20 cellular contexts compared by ENCODE assay signal in genomic region chr1:179300112-179300511, GRCh38. TPM values are rescaled to one million over a fixed set of nuclear protein-coding genes. Genes with fewer than 3 reads are reported as not detected.
A peak's percentile ranks its signal among the peaks of the same experiment; 100 is the strongest.
DNase-seq lines count a peak whose midpoint lies in the region; ATAC-seq, FAIRE-seq and TF ChIP-seq lines count a peak whose summit lies in the region.
"Had no signal": no experiment of that assay in that cellular context is flagged by ENCODE, and none has a peak within 500 bp of the region (broad histone marks: within the 10 kb centered on the region; RNA-seq: fewer than 3 reads in every experiment).

No MANE protein-coding gene starts in this region.

- intact Hi-C loops in activated CD4-positive, alpha-beta T cell treated with anti-CD3 and anti-CD28 coated beads, Interleukin-2, amount 10 ng/mL, durations not matched to agents 24 days and 14 days (cut with micrococcal nuclease), result no loop called here
- intact Hi-C loops in activated T-helper 2 cell treated with anti-CD3 and anti-CD28 coated beads, Interferon-gamma antibody, Interleukin-2, Interleukin-4, amounts not matched to agents 10 μg/mL and 5 μg/mL and 100 μg/mL, durations not matched to agents 14 hours and 24 hours and 36 hours (cut with micrococcal nuclease), result no loop called here

- POLR2A ChIA-PET in naive thymus-derived CD8-positive, alpha-beta T cell (lab: Charles Lee), result no interaction called here

- H3K9me3 Mint-ChIP-seq in activated CD4-positive, alpha-beta T cell treated with anti-CD3 and anti-CD28 coated beads, Interleukin-2, amount 10 ng/mL, durations not matched to agents 24 days and 14 days, result no peaks in the 10 kb centered on the region
- no peaks in the 10 kb centered on the region for H3K9me3 Mint-ChIP-seq in activated T-helper 2 cell treated with anti-CD3 and anti-CD28 coated beads, Interferon-gamma antibody, Interleukin-2, Interleukin-4, amounts not matched to agents 10 μg/mL and 5 μg/mL and 100 μg/mL, durations not matched to agents 14 hours and 24 hours and 36 hours
- no peaks in the 10 kb centered on the region for H3K9me3 Mint-ChIP-seq in naive thymus-derived CD8-positive, alpha-beta T cell

- ATAC-seq in naive thymus-derived CD8-positive, alpha-beta T cell, result no peak
- ATAC-seq: A549, foreskin keratinocyte had no signal

- no peak for TF ChIP-seq POLR2A in GM12891 (IDR thresholded peaks at IDR 0.05; ENCODE audit: low read depth, low read length)

- H3K4me1 Mint-ChIP-seq in activated CD4-positive, alpha-beta T cell treated with anti-CD3 and anti-CD28 coated beads, Interleukin-2, amount 10 ng/mL, durations not matched to agents 24 days and 14 days, result peaks cover 46% of the 10 kb centered on the region
- H3K4me1 Mint-ChIP-seq in activated T-helper 2 cell treated with anti-CD3 and anti-CD28 coated beads, Interferon-gamma antibody, Interleukin-2, Interleukin-4, amounts not matched to agents 10 μg/mL and 5 μg/mL and 100 μg/mL, durations not matched to agents 14 hours and 24 hours and 36 hours (ENCODE audit: low read depth), result peaks cover 51% of the 10 kb centered on the region
- H3K4me1 Mint-ChIP-seq in naive thymus-derived CD8-positive, alpha-beta T cell, result peaks cover 36 to 86% (median 78%) of the 10 kb centered on the region in 4 donors

- peak overlapping the region; percentile 34 for H3K27ac Mint-ChIP-seq in activated CD4-positive, alpha-beta T cell treated with anti-CD3 and anti-CD28 coated beads, Interleukin-2, amount 10 ng/mL, durations not matched to agents 24 days and 14 days
- peak overlapping the region; percentile 18 for H3K27ac Mint-ChIP-seq in activated T-helper 2 cell treated with anti-CD3 and anti-CD28 coated beads, Interferon-gamma antibody, Interleukin-2, Interleukin-4, amounts not matched to agents 10 μg/mL and 5 μg/mL and 100 μg/mL, durations not matched to agents 14 hours and 24 hours and 36 hours
- peak overlapping the region; percentile 51 to 89 (median 76) for H3K27ac Mint-ChIP-seq in naive thymus-derived CD8-positive, alpha-beta T cell

- FAIRE-seq in GM12891 (lab: Jason Lieb, UNC), result no peak
- FAIRE-seq: A549, H1, islet of Langerhans had no signal

- H3K36me3 Mint-ChIP-seq in activated CD4-positive, alpha-beta T cell treated with anti-CD3 and anti-CD28 coated beads, Interleukin-2, amount 10 ng/mL, durations not matched to agents 24 days and 14 days (ENCODE audit: low read depth), result peaks cover 39% of the 10 kb centered on the region
- peaks cover 60% of the 10 kb centered on the region for H3K36me3 Mint-ChIP-seq in activated T-helper 2 cell treated with anti-CD3 and anti-CD28 coated beads, Interferon-gamma antibody, Interleukin-2, Interleukin-4, amounts not matched to agents 10 μg/mL and 5 μg/mL and 100 μg/mL, durations not matched to agents 14 hours and 24 hours and 36 hours (ENCODE audit: low read depth)
- peaks cover 0 to 42% (median 16%) of the 10 kb centered on the region in 3 donors for H3K36me3 Mint-ChIP-seq in naive thymus-derived CD8-positive, alpha-beta T cell

- no peak for DNase-seq in activated CD4-positive, alpha-beta T cell treated with anti-CD3 and anti-CD28 coated beads, Interleukin-2, amount 10 ng/mL, durations not matched to agents 24 days and 14 days
- no peak for DNase-seq in activated CD4-positive, alpha-beta T cell treated with anti-CD3 and anti-CD28 coated beads for 1 hour
- DNase-seq in GM12891 (ENCODE audit: insufficient read length, low spot score) (no peak), AG08396 (ENCODE audit: low spot score) (no peak), mesenteric fat pad (ENCODE audit: low spot score) (no peak), SHP77 treated with DMSO at 0.1 percent for 48 hours (lab: John Stamatoyannopoulos, UW) (no peak)
- DNase-seq in activated T-helper 2 cell treated with anti-CD3 and anti-CD28 coated beads, Interferon-gamma antibody, Interleukin-2, Interleukin-4, amounts not matched to agents 10 μg/mL and 5 μg/mL and 100 μg/mL, durations not matched to agents 14 hours and 24 hours and 36 hours (ENCODE audit: low spot score), result no peak
- no peak for DNase-seq in naive thymus-derived CD8-positive, alpha-beta T cell
- DNase-seq: activated CD4-positive, alpha-beta T cell treated with anti-CD3 and anti-CD28 coated beads, Interleukin-2, amount 50 U/mL, for 48 hours; anterior cingulate cortex; C1 segment of cervical spinal cord; dorsolateral prefrontal cortex; foreskin keratinocyte; NCI-H1436; NCI-H2171; NCI-H524 treated with DMSO at 0.1 percent for 48 hours; stimulated activated CD4-positive, alpha-beta T cell treated with anti-CD3 and anti-CD28 coated beads, Interleukin-4, amount 100 ng/mL, for 1 hour had no signal

- H3K27me3 Mint-ChIP-seq in activated CD4-positive, alpha-beta T cell treated with anti-CD3 and anti-CD28 coated beads, Interleukin-2, amount 10 ng/mL, durations not matched to agents 24 days and 14 days, result no peaks in the 10 kb centered on the region
- H3K27me3 Mint-ChIP-seq in activated T-helper 2 cell treated with anti-CD3 and anti-CD28 coated beads, Interferon-gamma antibody, Interleukin-2, Interleukin-4, amounts not matched to agents 10 μg/mL and 5 μg/mL and 100 μg/mL, durations not matched to agents 14 hours and 24 hours and 36 hours (ENCODE audit: low read depth), result no peaks in the 10 kb centered on the region
- H3K27me3 Mint-ChIP-seq in naive thymus-derived CD8-positive, alpha-beta T cell, result no peaks in the 10 kb centered on the region

- H3K4me3 Mint-ChIP-seq in activated CD4-positive, alpha-beta T cell treated with anti-CD3 and anti-CD28 coated beads, Interleukin-2, amount 10 ng/mL, durations not matched to agents 24 days and 14 days, result peak overlapping the region; percentile 35
- H3K4me3 Mint-ChIP-seq in activated T-helper 2 cell treated with anti-CD3 and anti-CD28 coated beads, Interferon-gamma antibody, Interleukin-2, Interleukin-4, amounts not matched to agents 10 μg/mL and 5 μg/mL and 100 μg/mL, durations not matched to agents 14 hours and 24 hours and 36 hours (ENCODE audit: low read depth), result peak overlapping the region; percentile 27
- peak overlapping the region in 8 of 10 donors; percentile 35 to 76 (median 68) for H3K4me3 Mint-ChIP-seq in naive thymus-derived CD8-positive, alpha-beta T cell

TF ChIP-seq in GM12891, 5 proteins besides CTCF, POLR2A, EP300 and RAD21:
- peak; percentile 47 for TF ChIP-seq SPI1 (IDR thresholded peaks at IDR 0.05; ENCODE audit: low read depth, low read length)
- no peak for TF ChIP-seq PAX5 (IDR thresholded peaks at IDR 0.05; ENCODE audit: insufficient read depth, low read length, severe bottlenecking)
- no peak for TF ChIP-seq TAF1 (IDR thresholded peaks at IDR 0.05; ENCODE audit: low read depth, low read length)

RNA-seq across cellular contexts. Expression of gene SOAT1, which starts 6.5 kb away (rescaled TPM):
- 52.2 and 54.4 TPM in 2 replicates for total RNA-seq in activated CD4-positive, alpha-beta T cell treated with anti-CD3 and anti-CD28 coated beads, Interleukin-2, amount 10 ng/mL, durations not matched to agents 24 days and 14 days
- 7.6 TPM for polyA plus RNA-seq in GM12891 (2012; ENCODE audit: low read depth, missing spikeins)
- total RNA-seq in activated T-helper 2 cell treated with anti-CD3 and anti-CD28 coated beads, Interferon-gamma antibody, Interleukin-2, Interleukin-4, amounts not matched to agents 10 μg/mL and 5 μg/mL and 100 μg/mL, durations not matched to agents 14 hours and 24 hours and 36 hours, result 39.2 and 40.3 TPM in 2 replicates
- 10 to 100 TPM; 42.0 to 52.4 TPM for total RNA-seq in naive thymus-derived CD8-positive, alpha-beta T cell
- polyA plus RNA-seq in naive thymus-derived CD8-positive, alpha-beta T cell, result 10 to 100 TPM; 55.1 to 80.1 (median 65.3) TPM
- total RNA-seq in mesenteric fat pad, result 59.2 TPM

Comparison
In these comparisons a context has a peak if more than half of its experiments do, and no peak if none do; other contexts are left out.
1. H3K27ac Mint-ChIP-seq: peak in every context shown above with its lines; median percentile 76 in naive thymus-derived CD8-positive, alpha-beta T cell; 34 in activated CD4-positive, alpha-beta T cell treated with anti-CD3 and anti-CD28 coated beads, Interleukin-2, amount 10 ng/mL, durations not matched to agents 24 days and 14 days; 18 in activated T-helper 2 cell treated with anti-CD3 and anti-CD28 coated beads, Interferon-gamma antibody, Interleukin-2, Interleukin-4, amounts not matched to agents 10 μg/mL and 5 μg/mL and 100 μg/mL, durations not matched to agents 14 hours and 24 hours and 36 hours.